Comparison of ENCODE assay signal across 8 cellular contexts in genomic region chr10:72297968-72298773, GRCh38. TPM values are rescaled to one million over a fixed set of nuclear protein-coding genes. Genes with fewer than 3 reads are reported as not detected.
DNase-seq lines count a peak whose midpoint lies in the region; ATAC-seq, FAIRE-seq and TF ChIP-seq lines count a peak whose summit lies in the region.

No MANE protein-coding gene starts in this region.

- H3K79me2 ChIP-seq in neural cell (replicated peaks; ENCODE audit: insufficient read depth, low read length): no peaks in the 10 kb centered on the region

- TF ChIP-seq EP300 in neural cell (conservative IDR thresholded peaks at IDR 0.05; ENCODE audit: poor library complexity, severe bottlenecking) (no peak), stomach (IDR thresholded peaks at IDR 0.05) (no peak)

- peak overlapping the region; percentile 81 for H3K9ac ChIP-seq in neural cell (ENCODE audit: low read length)

- H3K4me2 ChIP-seq in neural cell (ENCODE audit: low read length): no peak overlapping the region

- H2AFZ ChIP-seq in neural cell (ENCODE audit: low read depth, low read length): peak overlapping the region; percentile 83

- H3K9me2 ChIP-seq in neural cell (ENCODE audit: insufficient read depth, low read length): no peaks in the 10 kb centered on the region

- TF ChIP-seq CTCF in neural cell (IDR thresholded peaks at IDR 0.05; ENCODE audit: poor library complexity, severe bottlenecking) (no peak), stomach (IDR thresholded peaks at IDR 0.05) (no peak)

- no peaks in the 10 kb centered on the region for H4K20me1 ChIP-seq in neural cell (ENCODE audit: insufficient read depth)

- H3F3A ChIP-seq in neural cell (ENCODE audit: insufficient read depth, low read length, poor library complexity, severe bottlenecking): no peaks in the 10 kb centered on the region

- peak; percentile 71 for DNase-seq in DMS79 (lab: John Stamatoyannopoulos, UW)
- DNase-seq in KBM-7: peak; percentile 99
- peak; percentile 98 for DNase-seq in RCC 7860 (ENCODE audit: low spot score)
- peak; percentile 83 for DNase-seq in activated effector memory CD4-positive, alpha-beta T cell treated with Interleukin-2 at 50 U/mL for 16 hours
- DNase-seq in fibroblast of the conjunctiva (ENCODE audit: low read depth): peak; percentile 99
- peak; percentile 98 for DNase-seq in stomach

- peaks cover 10 to 25% (median 19%) of the 10 kb centered on the region in 4 donors for H3K4me1 ChIP-seq in stomach

- peak; percentile 71 for FAIRE-seq in RCC 7860 (lab: Jason Lieb, UNC)

- TF ChIP-seq POLR2A in stomach (IDR thresholded peaks at IDR 0.05): peak in 1 of 4 donors; percentile 53

- peak; percentile 49 for TF ChIP-seq RAD21 in neural cell (conservative IDR thresholded peaks at IDR 0.05)

- WGBS in stomach, 5 donors: 15 to 19% (median 16%) methylated on average over 23 to 44 of the region's 44 CpGs

- H3K9me3 ChIP-seq in neural cell (ENCODE audit: low read length) (no peaks in the 10 kb centered on the region), stomach (no peaks in the 10 kb centered on the region)

- H3K27ac ChIP-seq in neural cell (ENCODE audit: low read length) (peak overlapping the region; percentile 61), stomach (peak overlapping the region; percentile 87 to 96 (median 95))

- H3K27me3 ChIP-seq in neural cell (ENCODE audit: insufficient read depth, low read depth, low read length): no peaks in the 10 kb centered on the region
- H3K27me3 ChIP-seq in stomach: no peaks in the 10 kb centered on the region

- ATAC-seq in GM21717 (IDR thresholded peaks at IDR 0.05; ENCODE audit: unreplicated experiment): peak; percentile 72

- H3K36me3 ChIP-seq in neural cell (ENCODE audit: insufficient read depth, low read length): no peaks in the 10 kb centered on the region
- H3K36me3 ChIP-seq in stomach: no peaks in the 10 kb centered on the region

- in situ Hi-C loops in KBM-7 (cut with MboI; ENCODE audit: low pct_unique_long_range_greater_than_20kb, low sequenced_read_pairs): no loop called here

- H3K4me3 ChIP-seq in neural cell (ENCODE audit: low read length): peak overlapping the region; percentile 78
- H3K4me3 ChIP-seq in stomach: peak overlapping the region; percentile 52 to 74 (median 65)

- intact Hi-C loops in stomach (cut with DNase I; ENCODE audit: low total_unique reads): no loop called here

TF ChIP-seq in neural cell, 6 proteins besides CTCF, POLR2A, EP300 and RAD21:
- TF ChIP-seq, protein P1, sequence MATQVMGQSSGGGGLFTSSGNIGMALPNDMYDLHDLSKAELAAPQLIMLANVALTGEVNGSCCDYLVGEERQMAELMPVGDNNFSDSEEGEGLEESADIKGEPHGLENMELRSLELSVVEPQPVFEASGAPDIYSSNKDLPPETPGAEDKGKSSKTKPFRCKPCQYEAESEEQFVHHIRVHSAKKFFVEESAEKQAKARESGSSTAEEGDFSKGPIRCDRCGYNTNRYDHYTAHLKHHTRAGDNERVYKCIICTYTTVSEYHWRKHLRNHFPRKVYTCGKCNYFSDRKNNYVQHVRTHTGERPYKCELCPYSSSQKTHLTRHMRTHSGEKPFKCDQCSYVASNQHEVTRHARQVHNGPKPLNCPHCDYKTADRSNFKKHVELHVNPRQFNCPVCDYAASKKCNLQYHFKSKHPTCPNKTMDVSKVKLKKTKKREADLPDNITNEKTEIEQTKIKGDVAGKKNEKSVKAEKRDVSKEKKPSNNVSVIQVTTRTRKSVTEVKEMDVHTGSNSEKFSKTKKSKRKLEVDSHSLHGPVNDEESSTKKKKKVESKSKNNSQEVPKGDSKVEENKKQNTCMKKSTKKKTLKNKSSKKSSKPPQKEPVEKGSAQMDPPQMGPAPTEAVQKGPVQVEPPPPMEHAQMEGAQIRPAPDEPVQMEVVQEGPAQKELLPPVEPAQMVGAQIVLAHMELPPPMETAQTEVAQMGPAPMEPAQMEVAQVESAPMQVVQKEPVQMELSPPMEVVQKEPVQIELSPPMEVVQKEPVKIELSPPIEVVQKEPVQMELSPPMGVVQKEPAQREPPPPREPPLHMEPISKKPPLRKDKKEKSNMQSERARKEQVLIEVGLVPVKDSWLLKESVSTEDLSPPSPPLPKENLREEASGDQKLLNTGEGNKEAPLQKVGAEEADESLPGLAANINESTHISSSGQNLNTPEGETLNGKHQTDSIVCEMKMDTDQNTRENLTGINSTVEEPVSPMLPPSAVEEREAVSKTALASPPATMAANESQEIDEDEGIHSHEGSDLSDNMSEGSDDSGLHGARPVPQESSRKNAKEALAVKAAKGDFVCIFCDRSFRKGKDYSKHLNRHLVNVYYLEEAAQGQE (IDR thresholded peaks at IDR 0.05; ENCODE audit: borderline replicate concordance): no peak
- TF ChIP-seq EZH2 (IDR thresholded peaks at IDR 0.05; ENCODE audit: borderline replicate concordance, insufficient read depth, low read length, poor library complexity, severe bottlenecking) (no peak), TAF1 (IDR thresholded peaks at IDR 0.05; ENCODE audit: low read depth) (no peak), POLR2AphosphoS5 (IDR thresholded peaks at IDR 0.05) (peak; percentile 90), SMC3 (conservative IDR thresholded peaks at IDR 0.05; ENCODE audit: poor library complexity) (no peak), MXI1 (conservative IDR thresholded peaks at IDR 0.05; ENCODE audit: poor library complexity, severe bottlenecking) (peak; percentile 70)

RNA-seq across cellular contexts. Expression of gene DDIT4, which starts 24.4 kb away (rescaled TPM):
- polyA plus RNA-seq in neural cell: 29.7 and 29.9 TPM in 2 replicates
- polyA minus RNA-seq in neural cell: 39.1 and 52.6 TPM in 2 replicates
- total RNA-seq in stomach: 100 to 1,000 TPM in 4 of 5 donors, 10 to 100 TPM in 1; 89.9 to 188 (median 154) TPM
- 100 to 1,000 TPM; 122 to 176 (median 170) TPM for polyA plus RNA-seq in stomach

RNA-seq across cellular contexts. Expression of gene DNAJB12, which starts 56.5 kb away (rescaled TPM):
- 20.1 and 24.5 TPM in 2 replicates for polyA plus RNA-seq in neural cell
- polyA minus RNA-seq in neural cell: 27.1 and 29.0 TPM in 2 replicates
- 10 to 100 TPM in 4 of 5 donors, 1 to 10 TPM in 1; 2.3 to 43.2 (median 24.9) TPM for total RNA-seq in stomach
- 10 to 100 TPM; 12.1 to 20.0 (median 16.3) TPM for polyA plus RNA-seq in stomach

Comparison
In these comparisons a context has a peak if more than half of its experiments do, and no peak if none do; other contexts are left out.
1. Peak in every context shown above with its lines: DNase-seq, ATAC-seq, H3K4me3 ChIP-seq and H3K27ac ChIP-seq.